1 cellular context compared by ENCODE assay signal in the genomic region with DNA sequence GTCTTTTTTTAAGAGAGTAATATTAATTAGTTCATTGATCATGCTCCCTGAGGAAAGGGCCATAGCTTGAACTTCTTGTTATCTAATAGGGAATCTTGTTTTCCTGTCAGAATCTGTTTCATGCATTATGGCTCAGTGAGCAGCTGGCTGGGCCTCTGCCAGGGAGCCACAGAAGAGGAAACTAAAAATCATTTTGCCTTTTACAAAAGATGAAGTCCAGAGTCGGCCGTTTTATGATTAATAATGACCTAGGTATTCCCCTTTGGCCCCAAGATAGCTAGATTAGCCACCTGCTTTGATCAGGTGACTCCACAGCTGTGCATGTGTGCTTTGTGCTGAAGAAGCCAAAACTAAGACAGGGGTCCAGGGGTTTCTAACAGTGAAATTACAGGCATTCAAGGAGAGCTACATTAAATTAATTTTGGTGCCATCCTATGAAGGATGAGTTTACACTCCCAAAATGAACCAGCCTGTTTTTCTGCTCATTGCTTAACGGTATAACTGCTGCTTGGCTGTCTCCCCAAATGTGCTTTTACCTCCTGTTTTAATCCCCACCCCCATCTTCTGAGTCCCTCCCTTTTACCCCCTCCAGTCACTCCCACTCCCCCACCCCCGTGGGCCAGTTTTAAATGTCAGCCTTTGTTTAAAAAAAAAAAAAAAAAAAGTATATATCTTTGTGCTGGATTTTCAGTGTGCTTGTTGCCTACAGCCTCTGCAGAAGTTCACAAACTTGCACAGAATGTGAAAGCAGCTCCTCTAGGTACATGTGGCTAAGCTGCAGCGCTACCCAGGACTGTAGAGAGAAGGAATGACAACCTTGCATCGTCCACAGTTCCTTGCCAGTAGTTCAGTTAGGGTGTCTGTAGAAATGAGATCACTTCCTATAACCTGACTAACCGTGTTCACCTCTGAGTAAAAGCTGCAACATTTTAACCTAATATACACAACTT.
TF ChIP-seq lines count a peak whose summit lies in the region.

No MANE protein-coding gene starts in this region.

TF ChIP-seq in SK-N-SH, 30 proteins besides CTCF, POLR2A, EP300 and RAD21 (continued from another document):
- peak; percentile 86 for TF ChIP-seq NFIC (IDR thresholded peaks at IDR 0.05; ENCODE audit: borderline replicate concordance)
- TF ChIP-seq IRF3 (IDR thresholded peaks at IDR 0.05; ENCODE audit: low read depth, low read length), result no peak
- TF ChIP-seq YY1 (IDR thresholded peaks at IDR 0.05; ENCODE audit: low read depth), result no peak
- peak; percentile 42; the same call in 1 of the 2 replicates for TF ChIP-seq USF1 (IDR thresholded peaks at IDR 0.05; ENCODE audit: borderline replicate concordance, low read depth)
- no peak for TF ChIP-seq ELF1 (IDR thresholded peaks at IDR 0.05)
- TF ChIP-seq RXRA (IDR thresholded peaks at IDR 0.05; ENCODE audit: borderline replicate concordance, low read depth), result peak; percentile 26; the same call in 1 of the 2 replicates
- TF ChIP-seq PBX3 (IDR thresholded peaks at IDR 0.05), result peak; percentile 87
- no peak for TF ChIP-seq SIN3A (IDR thresholded peaks at IDR 0.05; ENCODE audit: borderline replicate concordance, low read depth, low read length)
- no peak for TF ChIP-seq EZH2phosphoT487 (IDR thresholded peaks at IDR 0.05; ENCODE audit: borderline replicate concordance, low read depth)
- no peak for TF ChIP-seq MAX (IDR thresholded peaks at IDR 0.05; ENCODE audit: low read depth)
- TF ChIP-seq TAF1 (IDR thresholded peaks at IDR 0.05; ENCODE audit: borderline replicate concordance, low read depth, low read length), result no peak
- TF ChIP-seq CHD2 (IDR thresholded peaks at IDR 0.05; ENCODE audit: low read length, partially characterized antibody), result no peak
- no peak for TF ChIP-seq MXI1 (IDR thresholded peaks at IDR 0.05; ENCODE audit: low read depth, low read length)
- TF ChIP-seq MEF2A (IDR thresholded peaks at IDR 0.05; ENCODE audit: borderline replicate concordance, low read depth), result no peak
- peak; percentile 97 for TF ChIP-seq TCF12 (IDR thresholded peaks at IDR 0.05)
- no peak for TF ChIP-seq RFX5 (IDR thresholded peaks at IDR 0.05; ENCODE audit: low read length)
